29 cellular contexts compared by ENCODE assay signal in genomic region chr5:41681820-41682219, GRCh38.
"Had no signal": no experiment of that assay in that cellular context is flagged by ENCODE, and none has a peak within 500 bp of the region (broad histone marks: within the 10 kb centered on the region; RNA-seq: fewer than 3 reads in every experiment).

No MANE protein-coding gene starts in this region.

- ATAC-seq: naive thymus-derived CD8-positive, alpha-beta T cell; natural killer cell treated with Interleukin-12 subunit alpha and Interleukin-12 subunit beta and Interleukin-15 and Interleukin-18, amount 100 ng/mL, for 72 hours; pancreas; right lobe of liver; stimulated activated memory B cell treated with anti-CD40 and anti-IgM and Interleukin-4, amounts not matched to agents 10 μg/mL and 1 μg/mL and 100 μg/mL, for 72 hours; stimulated activated naive CD8-positive, alpha-beta T cell treated with anti-CD3 and anti-CD28 coated beads, Interleukin-15, amount 100 ng/mL, for 72 hours; stimulated activated naive CD8-positive, alpha-beta T cell treated with anti-CD3 and anti-CD28 coated beads, Interleukin-15, Interleukin-2, amounts not matched to agents 100 U/mL and 50 U/mL, for 24 hours; upper lobe of right lung had no signal

- H3K4me1 ChIP-seq: pancreas, prostate gland, right atrium auricular region, right lobe of liver, sigmoid colon, spleen, suprapubic skin, testis, tibial artery, transverse colon, upper lobe of right lung, uterus had no signal

- H3K36me3 ChIP-seq: neutrophil, pancreas, prostate gland, right atrium auricular region, right lobe of liver, sigmoid colon, spleen, suprapubic skin, transverse colon, upper lobe of right lung, uterus had no signal

- H3K4me2 ChIP-seq: smooth muscle cell had no signal

- H3K27ac ChIP-seq: neutrophil, pancreas, prostate gland, right atrium auricular region, right lobe of liver, sigmoid colon, spleen, suprapubic skin, testis, tibial artery, transverse colon, upper lobe of right lung, uterus had no signal

- H3K4me3 ChIP-seq: pancreas, prostate gland, right atrium auricular region, right lobe of liver, sigmoid colon, smooth muscle cell, spleen, suprapubic skin, testis, tibial artery, transverse colon, upper lobe of right lung, uterus had no signal

- FAIRE-seq: pancreas had no signal

- H3K27me3 ChIP-seq: neutrophil, pancreas, right atrium auricular region, right lobe of liver, sigmoid colon, spleen, suprapubic skin, testis, tibial artery, transverse colon, upper lobe of right lung, uterus had no signal

- DNase-seq: naive thymus-derived CD8-positive, alpha-beta T cell; nephron progenitor cell; nucleus accumbens; pancreas; retina; right lobe of liver; sigmoid colon; spleen; stimulated activated CD4-positive, alpha-beta T cell treated with anti-CD3 and anti-CD28 coated beads, Interleukin-12 subunit alpha, Interleukin-12 subunit beta, amount 100 ng/mL, for 4 hours; stimulated activated CD4-positive, alpha-beta T cell treated with anti-CD3 and anti-CD28 coated beads, Interleukin-1b, Interleukin-23, amount 100 ng/mL, for 48 hours; stimulated activated CD4-positive, alpha-beta T cell treated with anti-CD3 and anti-CD28 coated beads, Interleukin-4, amount 100 ng/mL, for 1 hour; stimulated activated CD4-positive, alpha-beta T cell treated with anti-CD3 and anti-CD28 coated beads, Interleukin-4, amount 100 ng/mL, for 4 hours; stimulated activated CD8-positive, alpha-beta memory T cell treated with anti-CD3 and anti-CD28 coated beads, Interleukin-4, amount 100 ng/mL, for 48 hours; stimulated activated naive CD4-positive, alpha-beta T cell; stimulated activated naive CD8-positive, alpha-beta T cell treated with anti-CD3 and anti-CD28 coated beads, Interleukin-15, amount 100 ng/mL, for 72 hours; stimulated activated naive CD8-positive, alpha-beta T cell treated with anti-CD3 and anti-CD28 coated beads, Interleukin-15, Interleukin-2, amounts not matched to agents 100 U/mL and 50 U/mL, for 24 hours; substantia nigra; testis; tibial artery; transverse colon; upper lobe of right lung; uterus had no signal

- H3K9me3 ChIP-seq: neutrophil, pancreas, prostate gland, right lobe of liver, suprapubic skin, testis, uterus had no signal
